ENCODE assay signal across 8 cellular contexts in genomic region chr20:63518946-63519764, GRCh38. TPM values are rescaled to one million over a fixed set of nuclear protein-coding genes. Genes with fewer than 3 reads are reported as not detected.
A peak's percentile ranks its signal among the peaks of the same experiment; 100 is the strongest.
DNase-seq lines count a peak whose midpoint lies in the region; ATAC-seq and TF ChIP-seq lines count a peak whose summit lies in the region.

No MANE protein-coding gene starts in this region.

- peaks cover 6% of the 10 kb centered on the region for H3K9me3 Mint-ChIP-seq in activated CD4-positive, alpha-beta T cell treated with anti-CD3 and anti-CD28 coated beads, Interleukin-2, amount 10 ng/mL, durations not matched to agents 24 days and 14 days

- ATAC-seq in right lobe of liver (no peak), GM18511 (IDR thresholded peaks at IDR 0.05; ENCODE audit: unreplicated experiment) (no peak)

- intact Hi-C loops in activated CD4-positive, alpha-beta T cell treated with anti-CD3 and anti-CD28 coated beads, Interleukin-2, amount 10 ng/mL, durations not matched to agents 24 days and 14 days (cut with micrococcal nuclease), result no loop called here
- intact Hi-C loops in breast epithelium (cut with DNase I; ENCODE audit: low total_unique reads), result no loop called here
- intact Hi-C loops in right lobe of liver (cut with DNase I), result no loop called here
- intact Hi-C loops in thyroid gland (cut with DNase I), result no loop called here

- no peak for TF ChIP-seq POLR2A in breast epithelium (IDR thresholded peaks at IDR 0.05)
- no peak for TF ChIP-seq POLR2A in right lobe of liver (IDR thresholded peaks at IDR 0.05)
- TF ChIP-seq POLR2A in thyroid gland (IDR thresholded peaks at IDR 0.05), result no peak

- H3K27ac ChIP-seq in breast epithelium (peak overlapping the region in 1 of 2 donors; percentile 99), right lobe of liver (no peak overlapping the region), thyroid gland (no peak overlapping the region)

- H3K27ac Mint-ChIP-seq in activated CD4-positive, alpha-beta T cell treated with anti-CD3 and anti-CD28 coated beads, Interleukin-2, amount 10 ng/mL, durations not matched to agents 24 days and 14 days, result peak overlapping the region; percentile 72

- 42% methylated on average over 14 of the region's 41 CpGs for WGBS in right lobe of liver (ENCODE audit: insufficient coverage, low coverage, low lambda C conversion rate, missing lambda C conversion rate)
- WGBS in thyroid gland, 2 donors, result 78 to 83% methylated on average over 24 to 26 of the region's 41 CpGs

- H3K9me3 ChIP-seq in breast epithelium (peaks cover 0 to 9% of the 10 kb centered on the region in 2 donors), right lobe of liver (no peaks in the 10 kb centered on the region), thyroid gland (no peaks in the 10 kb centered on the region)

- DNase-seq in activated CD4-positive, alpha-beta T cell treated with anti-CD3 and anti-CD28 coated beads, Interleukin-2, amount 10 ng/mL, durations not matched to agents 24 days and 14 days, result peak; percentile 55
- no peak for DNase-seq in activated CD4-positive, alpha-beta T cell treated with anti-CD3 and anti-CD28 coated beads for 4 hours
- DNase-seq in breast epithelium (ENCODE audit: low spot score in 2 of 2), result no peak
- DNase-seq in right lobe of liver, result peak; percentile 27 to 56 (median 46)
- no peak for DNase-seq in thyroid gland
- DNase-seq in NCI-H2227 treated with DMSO at 0.1 percent for 48 hours (lab: John Stamatoyannopoulos, UW), result no peak
- DNase-seq in GM19238 (ENCODE audit: insufficient read length, low spot score), result no peak

- peak overlapping the region; percentile 81 for H3K4me3 Mint-ChIP-seq in activated CD4-positive, alpha-beta T cell treated with anti-CD3 and anti-CD28 coated beads, Interleukin-2, amount 10 ng/mL, durations not matched to agents 24 days and 14 days

- H3K27me3 ChIP-seq in breast epithelium (no peaks in the 10 kb centered on the region), right lobe of liver (no peaks in the 10 kb centered on the region), thyroid gland (no peaks in the 10 kb centered on the region)

- TF ChIP-seq CTCF in breast epithelium (IDR thresholded peaks at IDR 0.05) (no peak), right lobe of liver (IDR thresholded peaks at IDR 0.05) (no peak), thyroid gland (IDR thresholded peaks at IDR 0.05) (no peak)

- peaks cover 18% of the 10 kb centered on the region for H3K36me3 Mint-ChIP-seq in activated CD4-positive, alpha-beta T cell treated with anti-CD3 and anti-CD28 coated beads, Interleukin-2, amount 10 ng/mL, durations not matched to agents 24 days and 14 days (ENCODE audit: low read depth)

- peaks cover 12% of the 10 kb centered on the region for H3K4me1 Mint-ChIP-seq in activated CD4-positive, alpha-beta T cell treated with anti-CD3 and anti-CD28 coated beads, Interleukin-2, amount 10 ng/mL, durations not matched to agents 24 days and 14 days

- H3K4me1 ChIP-seq in breast epithelium, result peaks cover 0 to 15% of the 10 kb centered on the region in 2 donors
- peaks cover 0 to 10% (median 2%) of the 10 kb centered on the region in 4 donors for H3K4me1 ChIP-seq in right lobe of liver
- peaks cover 23 to 25% of the 10 kb centered on the region in 2 donors for H3K4me1 ChIP-seq in thyroid gland

- H3K36me3 ChIP-seq in breast epithelium, result no peaks in the 10 kb centered on the region
- H3K36me3 ChIP-seq in right lobe of liver, result no peaks in the 10 kb centered on the region
- peaks cover 0 to 4% of the 10 kb centered on the region in 2 donors for H3K36me3 ChIP-seq in thyroid gland

- peaks cover 16% of the 10 kb centered on the region for H3K27me3 Mint-ChIP-seq in activated CD4-positive, alpha-beta T cell treated with anti-CD3 and anti-CD28 coated beads, Interleukin-2, amount 10 ng/mL, durations not matched to agents 24 days and 14 days

- H3K4me3 ChIP-seq in breast epithelium (peak overlapping the region; percentile 85 to 95 (median 90)), right lobe of liver (peak overlapping the region; percentile 67 to 78 (median 75)), thyroid gland (replicated peaks in 1 of 3) (peak overlapping the region in 2 of 3 donors; percentile 43 to 94)

RNA-seq across cellular contexts. Expression of gene PPDPF, which starts 1.4 kb away (rescaled TPM):
- total RNA-seq in activated CD4-positive, alpha-beta T cell treated with anti-CD3 and anti-CD28 coated beads, Interleukin-2, amount 10 ng/mL, durations not matched to agents 24 days and 14 days, result 125 and 130 TPM in 2 replicates
- total RNA-seq in breast epithelium, result 100 to 1,000 TPM in 2 of 3 donors, 10 to 100 TPM in 1; 71.8 to 151 (median 133) TPM
- 10 to 100 TPM; 50.2 to 99.4 (median 76.7) TPM for total RNA-seq in right lobe of liver
- 100 to 1,000 TPM in 3 of 4 donors, 10 to 100 TPM in 1; 82.0 to 226 (median 146) TPM for total RNA-seq in thyroid gland

RNA-seq across cellular contexts. Expression of gene PTK6, which starts 18.0 kb away (rescaled TPM):
- total RNA-seq in activated CD4-positive, alpha-beta T cell treated with anti-CD3 and anti-CD28 coated beads, Interleukin-2, amount 10 ng/mL, durations not matched to agents 24 days and 14 days, result 0.19 and 0.35 TPM in 2 replicates
- total RNA-seq in breast epithelium (1 to 10 TPM in 1 of 3 donors, under 1 TPM in 2; 0.16 to 2.3 (median 0.88) TPM), right lobe of liver (10 to 100 TPM in 1 of 6 experiments, 1 to 10 TPM in 3, under 1 TPM in 2; 0.78 to 11.0 (median 3.6) TPM), thyroid gland (under 1 TPM in 1 of 4 donors, not detected in 3; 0.11 TPM)

RNA-seq across cellular contexts. Expression of gene EEF1A2, which starts 20.3 kb away (rescaled TPM):
- total RNA-seq in activated CD4-positive, alpha-beta T cell treated with anti-CD3 and anti-CD28 coated beads, Interleukin-2, amount 10 ng/mL, durations not matched to agents 24 days and 14 days, result 0.28 and 0.66 TPM in 2 replicates
- total RNA-seq in breast epithelium (10 to 100 TPM in 1 of 3 donors, 1 to 10 TPM in 1, under 1 TPM in 1; 0.48 to 20.6 (median 4.8) TPM), right lobe of liver (100 to 1,000 TPM in 2 of 6 experiments, 1 to 10 TPM in 1, under 1 TPM in 3; 0.22 to 153 (median 1.0) TPM), thyroid gland (1 to 10 TPM in 3 of 4 donors, under 1 TPM in 1; 0.22 to 2.0 (median 1.3) TPM)

RNA-seq across cellular contexts. Expression of gene SRMS, which starts 28.4 kb away (rescaled TPM):
- total RNA-seq in activated CD4-positive, alpha-beta T cell treated with anti-CD3 and anti-CD28 coated beads, Interleukin-2, amount 10 ng/mL, durations not matched to agents 24 days and 14 days, result not detected in 2 replicates
- under 1 TPM in 2 of 3 donors, not detected in 1; 0.59 to 0.66 TPM for total RNA-seq in breast epithelium
- total RNA-seq in right lobe of liver, result not detected
- not detected for total RNA-seq in thyroid gland

RNA-seq across cellular contexts. Expression of gene FNDC11, which starts 34.8 kb away (rescaled TPM):
- 0.12 and 0.16 TPM in 2 replicates for total RNA-seq in activated CD4-positive, alpha-beta T cell treated with anti-CD3 and anti-CD28 coated beads, Interleukin-2, amount 10 ng/mL, durations not matched to agents 24 days and 14 days
- under 1 TPM; 0.29 to 0.33 (median 0.32) TPM for total RNA-seq in breast epithelium
- total RNA-seq in right lobe of liver, result not detected
- total RNA-seq in thyroid gland, result under 1 TPM in 3 of 4 donors, not detected in 1; 0.39 to 0.89 (median 0.40) TPM

Comparison
In these comparisons a context has a peak if more than half of its experiments do, and no peak if none do; other contexts are left out.
1. DNase-seq: peak in activated CD4-positive, alpha-beta T cell treated with anti-CD3 and anti-CD28 coated beads, Interleukin-2, amount 10 ng/mL, durations not matched to agents 24 days and 14 days (single experiment) and right lobe of liver (3 of 3); none in activated CD4-positive, alpha-beta T cell treated with anti-CD3 and anti-CD28 coated beads for 4 hours (0 of 2), breast epithelium (0 of 2), thyroid gland (0 of 2), NCI-H2227 treated with DMSO at 0.1 percent for 48 hours (single experiment) and GM19238 (single experiment).
2. Peak in every context shown above with its lines, with median percentiles within 50 percentile points of each other: H3K4me3 ChIP-seq.